In the genomic region with DNA sequence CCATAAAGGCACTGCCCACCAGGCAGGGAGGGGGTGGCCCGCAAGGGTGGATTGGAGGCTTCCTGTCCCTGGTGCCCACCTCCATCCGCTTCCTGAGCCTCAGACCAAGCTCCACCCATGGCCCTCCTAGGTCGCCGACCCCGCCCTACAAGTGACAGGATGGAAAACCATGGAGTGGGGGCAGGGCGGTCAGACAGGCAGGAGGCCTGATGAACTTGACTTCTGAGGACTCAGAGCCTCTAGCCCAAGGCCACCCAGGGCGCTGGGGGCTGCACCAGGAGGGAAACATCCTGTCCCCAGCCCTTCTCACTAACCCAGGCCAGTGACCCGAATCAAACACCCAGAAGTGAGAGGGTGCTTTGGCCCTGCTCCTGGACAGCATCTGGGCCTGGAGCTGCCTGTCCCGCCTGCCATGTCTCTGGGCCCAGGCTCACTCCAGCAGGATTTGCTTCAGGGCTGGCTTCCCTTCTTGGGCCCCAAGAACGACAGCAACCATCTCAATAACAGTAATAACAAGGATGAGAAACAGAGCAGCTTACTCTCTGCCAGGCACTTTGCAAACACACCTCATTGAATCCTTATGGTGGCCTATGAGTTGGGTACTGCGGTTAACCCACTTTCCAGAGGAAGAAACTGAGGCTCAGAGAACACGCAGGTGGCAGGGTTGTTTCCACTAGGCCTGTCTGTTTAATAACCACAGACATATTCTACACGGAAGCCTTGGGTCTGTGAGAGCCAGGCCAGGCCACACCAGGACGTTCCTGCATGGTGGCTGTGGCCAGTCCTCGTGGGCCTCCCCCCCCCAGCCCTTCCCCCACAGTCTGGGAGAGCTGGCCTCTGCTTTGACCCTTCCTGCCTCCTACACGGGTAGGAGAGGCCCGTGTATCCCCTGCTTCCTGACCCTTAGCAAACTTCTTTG, we compare ENCODE assay signal across 8 cellular contexts. TPM values are rescaled to one million over a fixed set of nuclear protein-coding genes. Genes with fewer than 3 reads are reported as not detected.
DNase-seq lines count a peak whose midpoint lies in the region; ATAC-seq and TF ChIP-seq lines count a peak whose summit lies in the region.

No MANE protein-coding gene starts in this region.

- peaks cover 53% of the 10 kb centered on the region for H3K4me1 ChIP-seq in CD8-positive, alpha-beta T cell (ENCODE audit: insufficient read depth, low read length)
- H3K4me1 ChIP-seq in HUES64 (ENCODE audit: insufficient read depth, low read length), result peaks cover 17% of the 10 kb centered on the region
- peaks cover 0 to 38% (median 31%) of the 10 kb centered on the region in 4 donors for H3K4me1 ChIP-seq in sigmoid colon

- peaks cover 16% of the 10 kb centered on the region for H3K36me3 Mint-ChIP-seq in CD8-positive, alpha-beta T cell

- peak in 1 of 2 donors; percentile 44 for TF ChIP-seq POLR2A in sigmoid colon (IDR thresholded peaks at IDR 0.05)

- no peak for TF ChIP-seq CTCF in CD8-positive, alpha-beta T cell (IDR thresholded peaks at IDR 0.05)
- TF ChIP-seq CTCF in sigmoid colon (IDR thresholded peaks at IDR 0.05), result no peak

- H3K4me3 ChIP-seq in CD8-positive, alpha-beta T cell (ENCODE audit: low read depth, low read length), result peak overlapping the region; percentile 62
- H3K4me3 ChIP-seq in HUES64 (ENCODE audit: low read length) (no peak overlapping the region), sigmoid colon (no peak overlapping the region)

- H3K27me3 ChIP-seq in CD8-positive, alpha-beta T cell (ENCODE audit: insufficient read depth, low read length), result no peaks in the 10 kb centered on the region
- peaks cover 4% of the 10 kb centered on the region for H3K27me3 ChIP-seq in HUES64 (ENCODE audit: insufficient read depth, low read length)
- no peaks in the 10 kb centered on the region for H3K27me3 ChIP-seq in sigmoid colon

- no peaks in the 10 kb centered on the region for H3K9me3 ChIP-seq in CD8-positive, alpha-beta T cell (ENCODE audit: low read length)
- H3K9me3 ChIP-seq in HUES64 (ENCODE audit: insufficient read depth, low read depth, low read length), result no peaks in the 10 kb centered on the region
- no peaks in the 10 kb centered on the region for H3K9me3 ChIP-seq in sigmoid colon

- WGBS in HUES64, result 38% methylated on average over 17 of the region's 17 CpGs
- WGBS in sigmoid colon, 2 donors, result 31 to 51% methylated on average over 17 of the region's 17 CpGs

- no peak overlapping the region for H3K9ac ChIP-seq in HUES64 (ENCODE audit: low read depth, low read length)

- H3K27ac Mint-ChIP-seq in CD8-positive, alpha-beta T cell, result peak overlapping the region; percentile 100

- ATAC-seq in CD8-positive, alpha-beta T cell, result no peak
- no peak for ATAC-seq in GM19452 (IDR thresholded peaks at IDR 0.05; ENCODE audit: unreplicated experiment)
- ATAC-seq in HG03432 (IDR thresholded peaks at IDR 0.05; ENCODE audit: unreplicated experiment), result no peak

- peak overlapping the region; percentile 95 for H3K27ac ChIP-seq in CD8-positive, alpha-beta T cell (ENCODE audit: low read depth, low read length)
- H3K27ac ChIP-seq in HUES64 (ENCODE audit: low read depth, low read length) (peak overlapping the region; percentile 35; the same call in 1 of the 2 replicates), sigmoid colon (peak overlapping the region; percentile 53 to 72 (median 63))

- H3K9me3 Mint-ChIP-seq in CD8-positive, alpha-beta T cell, result no peaks in the 10 kb centered on the region

- peak overlapping the region; percentile 92 for H3K4me3 Mint-ChIP-seq in CD8-positive, alpha-beta T cell

- peak in 6 of 7 experiments; percentile 56 to 80 (median 69) for DNase-seq in CD8-positive, alpha-beta T cell
- DNase-seq in activated CD8-positive, alpha-beta memory T cell treated with anti-CD3 and anti-CD28 coated beads for 24 hours, result peak; percentile 92
- peak; percentile 58 for DNase-seq in germinal center (ENCODE audit: low spot score)
- DNase-seq in sigmoid colon, result peak; percentile 84
- DNase-seq in HPDE6-E6E7 (ENCODE audit: extremely low spot score), result no peak

- TF ChIP-seq EP300 in sigmoid colon (IDR thresholded peaks at IDR 0.05), result no peak

- POLR2A ChIA-PET in CD8-positive, alpha-beta T cell (lab: Charles Lee), result interaction anchor here (1.0 to 1.2 kb wide), 3 partner anchors 12 to 169 kb away, joined by 3 to 6 read pairs (median 6); a partner anchor contains a TSS

- H3K36me3 ChIP-seq in CD8-positive, alpha-beta T cell (ENCODE audit: insufficient read depth, low read length), result no peaks in the 10 kb centered on the region
- no peaks in the 10 kb centered on the region for H3K36me3 ChIP-seq in HUES64 (ENCODE audit: insufficient read depth, low read length)
- H3K36me3 ChIP-seq in sigmoid colon, result peaks cover 0 to 11% (median 4%) of the 10 kb centered on the region in 4 donors

- intact Hi-C loops in CD8-positive, alpha-beta T cell (cut with DNase I, micrococcal nuclease), result no loop called here
- intact Hi-C loops in sigmoid colon (cut with DNase I), result no loop called here

- H3K27me3 Mint-ChIP-seq in CD8-positive, alpha-beta T cell (ENCODE audit: low read depth), result no peaks in the 10 kb centered on the region

- H3K4me1 Mint-ChIP-seq in CD8-positive, alpha-beta T cell (ENCODE audit: low read depth), result peaks cover 53% of the 10 kb centered on the region

- CTCF ChIA-PET in CD8-positive, alpha-beta T cell (lab: Charles Lee), result interaction anchor here (0.7 to 3.0 kb wide), 4 partner anchors 10 to 169 kb away, joined by 3 to 14 read pairs (median 4); a partner anchor contains a TSS

RNA-seq across cellular contexts. Expression of a gene that starts 4.4 kb away (rescaled TPM):
- total RNA-seq in CD8-positive, alpha-beta T cell, result 10 to 100 TPM; 49.8 to 56.1 TPM
- polyA plus RNA-seq in HUES64 (2013, experiment 1 of 2), result 15.9 TPM
- 20.9 TPM for polyA plus RNA-seq in HUES64 (2013, experiment 2 of 2)
- 100 to 1,000 TPM; 107 to 125 (median 114) TPM for total RNA-seq in sigmoid colon
- polyA plus RNA-seq in sigmoid colon, result 100 to 1,000 TPM in 1 of 3 donors, 10 to 100 TPM in 2; 35.6 to 112 (median 87.1) TPM

RNA-seq across cellular contexts. Expression of a gene that starts 13.0 kb away (rescaled TPM):
- 10 to 100 TPM; 40.0 to 47.6 TPM for total RNA-seq in CD8-positive, alpha-beta T cell
- polyA plus RNA-seq in HUES64 (2013, experiment 1 of 2), result 12.8 TPM
- polyA plus RNA-seq in HUES64 (2013, experiment 2 of 2), result 15.3 TPM
- total RNA-seq in sigmoid colon, result 10 to 100 TPM; 22.8 to 27.7 (median 25.5) TPM
- polyA plus RNA-seq in sigmoid colon, result 10 to 100 TPM; 25.2 to 51.1 (median 37.7) TPM

RNA-seq across cellular contexts. Expression of a gene that starts 26.3 kb away (rescaled TPM):
- total RNA-seq in CD8-positive, alpha-beta T cell, result 10 to 100 TPM; 34.8 to 35.2 TPM
- polyA plus RNA-seq in HUES64 (2013, experiment 1 of 2), result 25.3 TPM
- 22.1 TPM for polyA plus RNA-seq in HUES64 (2013, experiment 2 of 2)
- total RNA-seq in sigmoid colon, result 10 to 100 TPM; 28.8 to 73.2 (median 48.7) TPM
- polyA plus RNA-seq in sigmoid colon, result 100 to 1,000 TPM in 1 of 3 donors, 10 to 100 TPM in 2; 85.9 to 254 (median 85.9) TPM

RNA-seq across cellular contexts. Expression of a gene that starts 26.8 kb away (rescaled TPM):
- total RNA-seq in CD8-positive, alpha-beta T cell, result 1 to 10 TPM; 5.1 to 7.4 TPM
- 4.1 TPM for polyA plus RNA-seq in HUES64 (2013, experiment 1 of 2)
- 3.7 TPM for polyA plus RNA-seq in HUES64 (2013, experiment 2 of 2)
- total RNA-seq in sigmoid colon, result 1 to 10 TPM in 3 of 4 donors, under 1 TPM in 1; 0.16 to 4.2 (median 2.6) TPM
- 1 to 10 TPM in 1 of 3 donors, under 1 TPM in 1, not detected in 1; 0.70 to 1.8 TPM for polyA plus RNA-seq in sigmoid colon

RNA-seq across cellular contexts. Expression of a gene that starts 33.8 kb away (rescaled TPM):
- 10 to 100 TPM; 40.2 to 42.7 TPM for total RNA-seq in CD8-positive, alpha-beta T cell
- polyA plus RNA-seq in HUES64 (2013, experiment 1 of 2), result 33.5 TPM
- polyA plus RNA-seq in HUES64 (2013, experiment 2 of 2), result 37.0 TPM
- total RNA-seq in sigmoid colon, result 10 to 100 TPM in 2 of 4 donors, 1 to 10 TPM in 2; 6.0 to 11.9 (median 9.7) TPM
- 10 to 100 TPM; 17.3 to 41.9 (median 24.6) TPM for polyA plus RNA-seq in sigmoid colon

Comparison
In these comparisons a context has a peak if more than half of its experiments do, and no peak if none do; other contexts are left out.
1. H3K27ac ChIP-seq: peak in every context shown above with its lines; median percentile 95 in CD8-positive, alpha-beta T cell; 63 in sigmoid colon; 35 in HUES64.